ENCODE assay signal across 14 cellular contexts in the genomic region with DNA sequence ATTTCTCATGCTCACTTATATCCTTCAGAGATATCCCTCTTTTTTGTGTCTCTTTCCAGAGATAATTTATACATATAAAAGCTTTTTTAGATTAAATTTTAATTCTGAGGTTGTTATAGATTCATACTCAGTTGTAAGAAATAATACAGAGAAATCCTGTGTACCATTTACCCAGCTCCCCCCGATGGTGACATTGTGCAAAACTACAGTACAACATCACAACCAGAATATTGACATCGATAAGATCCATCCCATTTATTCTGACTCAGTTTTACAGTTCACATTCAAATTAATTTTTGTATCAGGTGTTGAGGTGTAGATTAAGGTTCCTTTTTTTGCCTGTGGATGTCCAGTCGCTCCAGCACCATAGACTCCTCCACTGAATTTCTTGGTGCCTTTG. TPM values are rescaled to one million over a fixed set of nuclear protein-coding genes. Genes with fewer than 3 reads are reported as not detected.
DNase-seq lines count a peak whose midpoint lies in the region; ATAC-seq, FAIRE-seq and TF ChIP-seq lines count a peak whose summit lies in the region.
"Had no signal": no experiment of that assay in that cellular context is flagged by ENCODE, and none has a peak within 500 bp of the region (broad histone marks: within the 10 kb centered on the region; RNA-seq: fewer than 3 reads in every experiment).

No MANE protein-coding gene starts in this region.

- FAIRE-seq in A204.1 (lab: Jason Lieb, UNC), result peak; percentile 62

- H3K36me3 ChIP-seq in OCI-LY7 (ENCODE audit: insufficient read depth, low read length), result no peaks in the 10 kb centered on the region
- H3K36me3 ChIP-seq: SJSA1, thyroid gland had no signal

- peak; percentile 55 for TF ChIP-seq CTCF in OCI-LY7 (conservative IDR thresholded peaks at IDR 0.05; ENCODE audit: low read length)
- peak; percentile 46 for TF ChIP-seq CTCF in epithelial cell of proximal tubule (conservative IDR thresholded peaks at IDR 0.05; ENCODE audit: low read depth, low read length)

- POLR2A ChIA-PET in OCI-LY7 (lab: Charles Lee), result no interaction called here

- CTCF ChIA-PET in OCI-LY7 (lab: Charles Lee; ENCODE audit: unreplicated experiment), result no interaction called here

- no peak overlapping the region for H3K4me2 ChIP-seq in OCI-LY7 (ENCODE audit: low read length)

- intact Hi-C loops in OCI-LY7 (cut with micrococcal nuclease; ENCODE audit: unreplicated experiment), result no loop called here

- DNase-seq in EH (ENCODE audit: low read depth), result peak; percentile 43
- no peak for DNase-seq in OCI-LY7 (ENCODE audit: low spot score)
- no peak for DNase-seq in epithelial cell of proximal tubule (ENCODE audit: low read depth)
- no peak for DNase-seq in D341Med (ENCODE audit: low spot score)
- DNase-seq in amygdala (lab: John Stamatoyannopoulos, UW), result no peak
- DNase-seq: CD4-positive, alpha-beta memory T cell; effector memory CD4-positive, alpha-beta T cell; thyroid gland had no signal

- ATAC-seq in HG03521 (IDR thresholded peaks at IDR 0.05; ENCODE audit: unreplicated experiment), result no peak
- ATAC-seq in HG03175 (IDR thresholded peaks at IDR 0.05; ENCODE audit: unreplicated experiment), result no peak
- ATAC-seq: sciatic nerve had no signal

- H3K27ac ChIP-seq in OCI-LY7 (ENCODE audit: low read depth, low read length, poor library complexity, severe bottlenecking), result no peak overlapping the region
- H3K27ac ChIP-seq: SJSA1, thyroid gland had no signal

- H3K9me3 ChIP-seq in OCI-LY7 (ENCODE audit: low read length), result no peaks in the 10 kb centered on the region
- H3K9me3 ChIP-seq: SJSA1, thyroid gland had no signal

- H4K20me1 ChIP-seq in OCI-LY7 (ENCODE audit: insufficient read depth, low read length), result no peaks in the 10 kb centered on the region

- BruUV-seq in OCI-LY7 (replicated peaks; lab: Mats Ljungman, UMichigan), result no TSS peak

- H3K9me2 ChIP-seq in OCI-LY7 (ENCODE audit: insufficient read depth, low read length), result no peaks in the 10 kb centered on the region

- H2AFZ ChIP-seq in OCI-LY7 (ENCODE audit: low read length), result no peak overlapping the region

- no peaks in the 10 kb centered on the region for H3K4me1 ChIP-seq in OCI-LY7 (ENCODE audit: insufficient read depth, low read length, poor library complexity, severe bottlenecking)
- H3K4me1 ChIP-seq: SJSA1 had no signal

- no peaks in the 10 kb centered on the region for H3K79me2 ChIP-seq in OCI-LY7 (ENCODE audit: insufficient read depth, low read depth, low read length)

- H3K4me3 ChIP-seq in OCI-LY7 (ENCODE audit: low read depth, low read length, poor library complexity, severe bottlenecking) (no peak overlapping the region), epithelial cell of proximal tubule (ENCODE audit: low read depth, low read length) (no peak overlapping the region)
- H3K4me3 ChIP-seq: SJSA1, thyroid gland had no signal

RNA-seq across cellular contexts. Expression of gene DMRTB1, which starts 14.3 kb away (rescaled TPM):
- total RNA-seq in OCI-LY7 (2014; rRNA removed; shearing (Covaris generic)), result not detected in 2 replicates
- total RNA-seq in OCI-LY7 (2022) (not detected in 2 replicates), epithelial cell of proximal tubule (not detected in 2 replicates)
- total RNA-seq: CD4-positive, alpha-beta memory T cell; mononuclear cell; sciatic nerve; SJSA1 had no signal
